In genomic region chr2:205704101-205704741, GRCh38 we compare ENCODE assay signal across 11 cellular contexts. TPM values are rescaled to one million over a fixed set of nuclear protein-coding genes. Genes with fewer than 3 reads are reported as not detected.
DNase-seq lines count a peak whose midpoint lies in the region; ATAC-seq and TF ChIP-seq lines count a peak whose summit lies in the region.
"Had no signal": no experiment of that assay in that cellular context is flagged by ENCODE, and none has a peak within 500 bp of the region (broad histone marks: within the 10 kb centered on the region; RNA-seq: fewer than 3 reads in every experiment).

No MANE protein-coding gene starts in this region.

- BruUV-seq in IMR-90 (replicated peaks; lab: Mats Ljungman, UMichigan) (no TSS peak), mammary epithelial cell (replicated peaks; lab: Mats Ljungman, UMichigan) (no TSS peak)

- H3K9me1 ChIP-seq in IMR-90 (ENCODE audit: insufficient read depth, low read length): peaks cover 47% of the 10 kb centered on the region

- peak overlapping the region; percentile 63; the same call in 1 of the 2 replicates for H3K23ac ChIP-seq in IMR-90 (ENCODE audit: low read depth, low read length)

- H3K4me3 Mint-ChIP-seq in memory B cell: no peak overlapping the region
- no peak overlapping the region for H3K4me3 Mint-ChIP-seq in stimulated activated naive B cell treated with anti-CD40 and anti-IgM and Interleukin-4, amounts not matched to agents 10 μg/mL and 1 μg/mL and 100 μg/mL, for 72 hours
- H3K4me3 Mint-ChIP-seq: activated CD4-positive, alpha-beta T cell treated with anti-CD3 and anti-CD28 coated beads, Interleukin-2, amount 10 ng/mL, durations not matched to agents 7 days and 5 days; activated naive CD4-positive, alpha-beta T cell treated with anti-CD3 and anti-CD28 coated beads for 36 hours had no signal

- H3K9me3 Mint-ChIP-seq in memory B cell: no peaks in the 10 kb centered on the region
- no peaks in the 10 kb centered on the region for H3K9me3 Mint-ChIP-seq in stimulated activated naive B cell treated with anti-CD40 and anti-IgM and Interleukin-4, amounts not matched to agents 10 μg/mL and 1 μg/mL and 100 μg/mL, for 72 hours
- H3K9me3 Mint-ChIP-seq: activated CD4-positive, alpha-beta T cell treated with anti-CD3 and anti-CD28 coated beads, Interleukin-2, amount 10 ng/mL, durations not matched to agents 7 days and 5 days; activated naive CD4-positive, alpha-beta T cell treated with anti-CD3 and anti-CD28 coated beads for 36 hours had no signal

- peaks cover 14% of the 10 kb centered on the region for H3K36me3 ChIP-seq in IMR-90 (ENCODE audit: control insufficient read depth, insufficient read depth, low read length)
- H3K36me3 ChIP-seq in mammary epithelial cell (ENCODE audit: insufficient read depth, low read length): no peaks in the 10 kb centered on the region

- H3K9me3 ChIP-seq in IMR-90 (ENCODE audit: control insufficient read depth, insufficient read depth, low read length) (no peaks in the 10 kb centered on the region), mammary epithelial cell (replicated peaks; ENCODE audit: insufficient read depth, low read length) (no peaks in the 10 kb centered on the region)

- no peak overlapping the region for H3K9ac ChIP-seq in IMR-90 (ENCODE audit: low read depth, low read length)
- no peak overlapping the region for H3K9ac ChIP-seq in mammary epithelial cell (ENCODE audit: insufficient read depth, low read length)

- H3K36me3 Mint-ChIP-seq in memory B cell: no peaks in the 10 kb centered on the region
- peaks cover 0 to 4% of the 10 kb centered on the region in 2 donors for H3K36me3 Mint-ChIP-seq in stimulated activated naive B cell treated with anti-CD40 and anti-IgM and Interleukin-4, amounts not matched to agents 10 μg/mL and 1 μg/mL and 100 μg/mL, for 72 hours

- peak overlapping the region; percentile 35; the same call in 1 of the 2 replicates for H4K5ac ChIP-seq in IMR-90 (ENCODE audit: low read depth, low read length)

- whole genome bisulfite sequencing in IMR-90 (ENCODE audit: extremely low coverage in 2 of 2, insufficient read length in 1 of 2), 2 experiments: no CpG with 5 or more reads among the region's 9 CpGs
- 34% methylated on average over 8 of the region's 9 CpGs for WGBS in mammary epithelial cell (ENCODE audit: low coverage, missing lambda C conversion rate)

- H3K4me1 ChIP-seq in IMR-90 (ENCODE audit: control insufficient read depth, insufficient read depth, low read length): peaks cover 53% of the 10 kb centered on the region
- peaks cover 57% of the 10 kb centered on the region for H3K4me1 ChIP-seq in mammary epithelial cell (ENCODE audit: insufficient read depth, low read length)

- peaks cover 3% of the 10 kb centered on the region; the same call in 1 of the 2 replicates for H4K20me1 ChIP-seq in IMR-90 (ENCODE audit: insufficient read depth, low read length)
- H4K20me1 ChIP-seq in mammary epithelial cell (ENCODE audit: insufficient read depth, low read length): no peaks in the 10 kb centered on the region

- intact Hi-C loops in IMR-90 (cut with micrococcal nuclease): no loop called here
- intact Hi-C loops in mammary epithelial cell (cut with micrococcal nuclease): no loop called here

- peak overlapping the region; percentile 72; the same call in 1 of the 3 replicates for H2BK15ac ChIP-seq in IMR-90 (ENCODE audit: low read depth, low read length)

- peak overlapping the region in 1 of 2 experiments; percentile 32; a peak in 3 of 4 replicates for H4K8ac ChIP-seq in IMR-90 (ENCODE audit: low read depth in 2 of 2, low read length in 2 of 2)

- peaks cover 38% of the 10 kb centered on the region for H3K4me1 Mint-ChIP-seq in memory B cell
- H3K4me1 Mint-ChIP-seq in stimulated activated naive B cell treated with anti-CD40 and anti-IgM and Interleukin-4, amounts not matched to agents 10 μg/mL and 1 μg/mL and 100 μg/mL, for 72 hours: peaks cover 50 to 64% of the 10 kb centered on the region in 2 donors

- H3K27ac ChIP-seq in IMR-90 (ENCODE audit: insufficient read depth, low read length): peak overlapping the region; percentile 25; the same call in 1 of the 2 replicates
- peak overlapping the region; percentile 43 for H3K27ac ChIP-seq in mammary epithelial cell (ENCODE audit: insufficient read depth, low read depth, low read length)

- H3K27ac Mint-ChIP-seq in memory B cell: peak overlapping the region; percentile 50
- peak overlapping the region; percentile 52 for H3K27ac Mint-ChIP-seq in stimulated activated naive B cell treated with anti-CD40 and anti-IgM and Interleukin-4, amounts not matched to agents 10 μg/mL and 1 μg/mL and 100 μg/mL, for 72 hours
- H3K27ac Mint-ChIP-seq: activated CD4-positive, alpha-beta T cell treated with anti-CD3 and anti-CD28 coated beads, Interleukin-2, amount 10 ng/mL, durations not matched to agents 7 days and 5 days; activated naive CD4-positive, alpha-beta T cell treated with anti-CD3 and anti-CD28 coated beads for 36 hours had no signal

- peak overlapping the region; percentile 64 for H2BK120ac ChIP-seq in IMR-90 (ENCODE audit: low read depth, low read length)

- H2AK9ac ChIP-seq in IMR-90 (replicated peaks; ENCODE audit: low read depth, low read length, poor library complexity): peak overlapping the region; percentile 52

- H3K14ac ChIP-seq in IMR-90 (replicated peaks; ENCODE audit: low read depth, low read length): peak overlapping the region; percentile 73; the same call in 1 of the 2 replicates

- no peak for TF ChIP-seq RAD21 in IMR-90 (IDR thresholded peaks at IDR 0.05; ENCODE audit: low read length)

- H3K27me3 Mint-ChIP-seq in memory B cell: no peaks in the 10 kb centered on the region
- H3K27me3 Mint-ChIP-seq in stimulated activated naive B cell treated with anti-CD40 and anti-IgM and Interleukin-4, amounts not matched to agents 10 μg/mL and 1 μg/mL and 100 μg/mL, for 72 hours: no peaks in the 10 kb centered on the region
- H3K27me3 Mint-ChIP-seq: activated CD4-positive, alpha-beta T cell treated with anti-CD3 and anti-CD28 coated beads, Interleukin-2, amount 10 ng/mL, durations not matched to agents 7 days and 5 days had no signal

- POLR2A ChIA-PET in IMR-90 (lab: Charles Lee; ENCODE audit: unreplicated experiment): no interaction called here

- no peak overlapping the region for H3K18ac ChIP-seq in IMR-90 (ENCODE audit: low read depth, low read length)

- H3K4ac ChIP-seq in IMR-90 (ENCODE audit: low read depth, low read length): peak overlapping the region; percentile 79

- H4K91ac ChIP-seq in IMR-90 (ENCODE audit: insufficient read depth, low read depth, low read length): peak overlapping the region; percentile 79

- in situ Hi-C loops in IMR-90 (cut with MboI; ENCODE audit: low sequenced_read_pairs) (no loop called here), mammary epithelial cell (cut with MboI; ENCODE audit: low sequenced_read_pairs in 2 of 2) (no loop called here)

- TF ChIP-seq CTCF in IMR-90 (conservative IDR thresholded peaks at IDR 0.05; ENCODE audit: low read depth, low read length) (no peak), mammary epithelial cell (conservative IDR thresholded peaks at IDR 0.05 in 1 of 2, IDR thresholded peaks at IDR 0.05 in 1 of 2; ENCODE audit: extremely low read depth in 1 of 2, insufficient read depth in 1 of 2, low read depth in 1 of 2, low read length in 2 of 2) (no peak)

- peaks cover 85% of the 10 kb centered on the region for H3K79me2 ChIP-seq in mammary epithelial cell (ENCODE audit: insufficient read depth, low read length)

- H2BK20ac ChIP-seq in IMR-90 (ENCODE audit: low read depth, low read length): peak overlapping the region; percentile 53

- H3K79me1 ChIP-seq in IMR-90 (ENCODE audit: low read depth in 1 of 2, low read length in 2 of 2): peaks cover 25 to 70% of the 10 kb centered on the region in 2 experiments; a peak in 3 of 4 replicates

- H2AFZ ChIP-seq in IMR-90 (replicated peaks; ENCODE audit: low read length, poor library complexity) (peak overlapping the region; percentile 1), mammary epithelial cell (ENCODE audit: low read depth, low read length) (peak overlapping the region; percentile 22)

- no peak for TF ChIP-seq POLR2A in IMR-90 (IDR thresholded peaks at IDR 0.05; ENCODE audit: low read depth, low read length)

- dilution Hi-C loops in IMR-90 (cut with HindIII; ENCODE audit: low sequenced_read_pairs, unreplicated experiment): no loop called here
- dilution Hi-C loops in mammary epithelial cell (cut with HindIII; ENCODE audit: low sequenced_read_pairs): loop anchor here (5.0 kb wide), 3 partner anchors 48 to 168 kb away; no protein-coding TSS in a partner anchor

- H3K4me2 ChIP-seq in IMR-90 (ENCODE audit: low read depth, low read length) (no peak overlapping the region), mammary epithelial cell (ENCODE audit: insufficient read depth, low read depth, low read length) (peak overlapping the region; percentile 13)

- H3K4me3 ChIP-seq in IMR-90 (ENCODE audit: insufficient read depth, low read depth, low read length): no peak overlapping the region
- no peak overlapping the region for H3K4me3 ChIP-seq in mammary epithelial cell (replicated peaks in 1 of 3; ENCODE audit: insufficient read depth in 1 of 3, low read depth in 2 of 3, low read length in 3 of 3)

- H3K27me3 ChIP-seq in IMR-90 (ENCODE audit: control insufficient read depth, insufficient read depth, low read length) (no peaks in the 10 kb centered on the region), mammary epithelial cell (ENCODE audit: insufficient read depth, low read length) (no peaks in the 10 kb centered on the region)

- no peak overlapping the region for H3K56ac ChIP-seq in IMR-90 (ENCODE audit: extremely low read depth, insufficient read depth, low read length)

- peak overlapping the region; percentile 88 for H2AK5ac ChIP-seq in IMR-90 (ENCODE audit: low read depth, low read length)

- CTCF ChIA-PET in IMR-90 (lab: Yijun Ruan, JAX) (no interaction called here), mammary epithelial cell (lab: Charles Lee; ENCODE audit: low non-redundant PET) (no interaction called here)

- no peak for ATAC-seq in IMR-90 (ENCODE audit: low read depth)
- no peak for ATAC-seq in memory B cell (ENCODE audit: low read depth)
- ATAC-seq in stimulated activated naive B cell treated with anti-CD40 and anti-IgM and Interleukin-4, amounts not matched to agents 10 μg/mL and 1 μg/mL and 100 μg/mL, for 72 hours (replicated peaks): no peak
- ATAC-seq in HG02938 (IDR thresholded peaks at IDR 0.05; ENCODE audit: unreplicated experiment): no peak

- DNase-seq in IMR-90 (peak; percentile 43), mammary epithelial cell (no peak), memory B cell (ENCODE audit: low spot score in 2 of 2) (no peak), OCI-M1 (lab: John Stamatoyannopoulos, UW) (no peak), inferior parietal cortex (ENCODE audit: extremely low spot score) (no peak)
- DNase-seq in stimulated activated naive B cell treated with anti-CD40 and anti-IgM and Interleukin-4, amounts not matched to agents 10 μg/mL and 1 μg/mL and 100 μg/mL, for 72 hours: no peak
- DNase-seq: activated CD4-positive, alpha-beta T cell treated with anti-CD3 and anti-CD28 coated beads, Interleukin-2, amount 10 ng/mL, durations not matched to agents 7 days and 5 days; activated naive CD4-positive, alpha-beta T cell treated with anti-CD3 and anti-CD28 coated beads for 36 hours; DMS 273 treated with DMSO at 0.1 percent for 48 hours; NCI-H187 treated with DMSO at 0.1 percent for 48 hours had no signal

- peak overlapping the region; percentile 62 for H2BK5ac ChIP-seq in IMR-90 (ENCODE audit: low read depth, low read length, poor library complexity, severe bottlenecking)

RNA-seq across cellular contexts. Expression of gene NRP2, which starts 21.9 kb away (rescaled TPM):
- total RNA-seq in IMR-90 (2012; rRNA removed): 43.3 and 46.4 TPM in 2 replicates
- 45.2 and 51.3 TPM in 2 replicates for polyA plus RNA-seq in IMR-90 (2012; rRNA removed)
- polyA plus RNA-seq in IMR-90 (2012; cell fraction: cytosol; rRNA removed): 40.6 and 48.8 TPM in 2 replicates
- 27.6 and 54.4 TPM in 2 replicates for polyA plus RNA-seq in IMR-90 (2012; cell fraction: nucleus; rRNA removed; ENCODE audit: low replicate concordance)
- total RNA-seq in mammary epithelial cell: 10 to 100 TPM; 32.3 to 58.8 TPM
- polyA plus RNA-seq in mammary epithelial cell: 47.4 TPM
- polyA minus RNA-seq in mammary epithelial cell: 109 TPM
